In genomic region chr2:128449226-128450061, GRCh38 we compare ENCODE assay signal across 16 cellular contexts.
DNase-seq lines count a peak whose midpoint lies in the region; ATAC-seq and TF ChIP-seq lines count a peak whose summit lies in the region.
"Had no signal": no experiment of that assay in that cellular context is flagged by ENCODE, and none has a peak within 500 bp of the region (broad histone marks: within the 10 kb centered on the region; RNA-seq: fewer than 3 reads in every experiment).

No MANE protein-coding gene starts in this region.

- H3K4me3 ChIP-seq in BE2C (ENCODE audit: low read depth, low read length): no peak overlapping the region
- H3K4me3 ChIP-seq in RWPE2 (ENCODE audit: severe bottlenecking): no peak overlapping the region
- H3K4me3 ChIP-seq: ovary, smooth muscle cell had no signal

- H3K36me3 Mint-ChIP-seq in osteocyte (ENCODE audit: unreplicated experiment): no peaks in the 10 kb centered on the region

- peaks cover 5% of the 10 kb centered on the region for H3K4me1 Mint-ChIP-seq in osteocyte (ENCODE audit: unreplicated experiment)

- intact Hi-C loops in cardiac septum (cut with DNase I): no loop called here

- ATAC-seq in RWPE2 (ENCODE audit: low read depth) (0 out of 3 replicates have a peak, but pooled peaks have one; percentile 7), GM19397 (IDR thresholded peaks at IDR 0.05; ENCODE audit: unreplicated experiment) (no peak), GM19035 (IDR thresholded peaks at IDR 0.05; ENCODE audit: unreplicated experiment) (no peak)
- ATAC-seq: esophagus mucosa had no signal

- H3K4me3 Mint-ChIP-seq in osteocyte (ENCODE audit: unreplicated experiment): no peak overlapping the region
- H3K4me3 Mint-ChIP-seq: stimulated activated naive CD8-positive, alpha-beta T cell treated with anti-CD3 and anti-CD28 coated beads, Interleukin-15, Interleukin-2, amounts not matched to agents 100 ng/mL and 50 ng/mL, for 24 hours had no signal

- TF ChIP-seq CTCF in BE2C (IDR thresholded peaks at IDR 0.05; ENCODE audit: low read depth, low read length) (peak; percentile 3; the same call in 1 of the 2 replicates), RWPE2 (IDR thresholded peaks at IDR 0.05; ENCODE audit: poor library complexity, severe bottlenecking) (no peak), osteocyte (IDR thresholded peaks at IDR 0.05) (no peak)

- peaks cover 9% of the 10 kb centered on the region for H3K27me3 Mint-ChIP-seq in osteocyte (ENCODE audit: unreplicated experiment)

- H3K27me3 ChIP-seq in BE2C (no peaks in the 10 kb centered on the region), RWPE2 (ENCODE audit: insufficient read depth, poor library complexity, severe bottlenecking) (no peaks in the 10 kb centered on the region)
- H3K27me3 ChIP-seq: ovary had no signal

- H3K27ac ChIP-seq in RWPE2 (ENCODE audit: poor library complexity, severe bottlenecking): no peak overlapping the region
- H3K27ac ChIP-seq: ovary had no signal

- no peaks in the 10 kb centered on the region for H3K9me3 Mint-ChIP-seq in osteocyte (ENCODE audit: unreplicated experiment)
- H3K9me3 Mint-ChIP-seq: stimulated activated naive CD8-positive, alpha-beta T cell treated with anti-CD3 and anti-CD28 coated beads, Interleukin-15, Interleukin-2, amounts not matched to agents 100 ng/mL and 50 ng/mL, for 24 hours had no signal

- H3K4me1 ChIP-seq in BE2C (peaks cover 19% of the 10 kb centered on the region), RWPE2 (ENCODE audit: insufficient read depth, poor library complexity, severe bottlenecking) (no peaks in the 10 kb centered on the region)
- H3K4me1 ChIP-seq: Caco-2 had no signal

- H3K27ac Mint-ChIP-seq in osteocyte (ENCODE audit: unreplicated experiment): no peak overlapping the region
- H3K27ac Mint-ChIP-seq: stimulated activated naive CD8-positive, alpha-beta T cell treated with anti-CD3 and anti-CD28 coated beads, Interleukin-15, Interleukin-2, amounts not matched to agents 100 ng/mL and 50 ng/mL, for 24 hours had no signal

- H3K9me3 ChIP-seq in BE2C (no peaks in the 10 kb centered on the region), RWPE2 (ENCODE audit: severe bottlenecking) (no peaks in the 10 kb centered on the region)
- H3K9me3 ChIP-seq: Caco-2, ovary had no signal

- DNase-seq in BE2C (peak; percentile 66), RWPE2 (ENCODE audit: low spot score) (peak; percentile 43), cardiac septum (ENCODE audit: low spot score) (peak; percentile 66), osteocyte (ENCODE audit: extremely low spot score, unreplicated experiment) (peak; percentile 81), DMS79 treated with DMSO at 0.1 percent for 48 hours (lab: John Stamatoyannopoulos, UW) (no peak), NCI-H146 treated with DMSO at 0.1 percent for 48 hours (lab: John Stamatoyannopoulos, UW; ENCODE audit: unreplicated experiment) (no peak)
- DNase-seq: activated gamma-delta T cell treated with Interleukin-2 at 50 U/mL for 16 hours, Caco-2, GF-D8, NCI-H1436 treated with DMSO at 0.1 percent for 48 hours had no signal

- H3K36me3 ChIP-seq in BE2C (no peaks in the 10 kb centered on the region), RWPE2 (ENCODE audit: low read depth) (no peaks in the 10 kb centered on the region)
- H3K36me3 ChIP-seq: ovary had no signal

Comparison
In these comparisons a context has a peak if more than half of its experiments do, and no peak if none do; other contexts are left out.
1. DNase-seq: peak in BE2C (single experiment), RWPE2 (single experiment), cardiac septum (single experiment) and osteocyte (single experiment); none in DMS79 treated with DMSO at 0.1 percent for 48 hours (single experiment) and NCI-H146 treated with DMSO at 0.1 percent for 48 hours (single experiment).